In the genomic region with DNA sequence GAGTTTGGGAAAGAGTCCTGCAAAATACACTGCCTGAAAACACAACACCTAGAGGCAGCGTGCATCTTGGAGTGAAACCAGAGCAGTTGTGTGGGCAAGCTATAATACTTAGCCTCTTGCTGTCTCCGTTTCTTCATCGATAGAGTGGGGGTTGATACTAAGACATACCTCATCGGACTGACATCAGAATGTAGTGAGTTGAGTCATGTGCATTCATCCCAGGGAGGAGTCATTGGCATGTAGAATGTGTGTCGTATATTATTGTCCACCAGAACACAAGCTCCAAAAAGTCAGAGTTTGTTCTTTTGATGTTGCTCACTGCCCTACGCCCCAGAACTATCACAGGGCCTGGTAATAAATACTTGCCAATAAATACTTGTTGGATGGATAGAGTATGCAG, we compare ENCODE assay signal across 26 cellular contexts. TPM values are rescaled to one million over a fixed set of nuclear protein-coding genes. Genes with fewer than 3 reads are reported as not detected.
DNase-seq lines count a peak whose midpoint lies in the region; ATAC-seq and TF ChIP-seq lines count a peak whose summit lies in the region.
"Had no signal": no experiment of that assay in that cellular context is flagged by ENCODE, and none has a peak within 500 bp of the region (broad histone marks: within the 10 kb centered on the region; RNA-seq: fewer than 3 reads in every experiment).

No MANE protein-coding gene starts in this region.

- no peaks in the 10 kb centered on the region for H3K4me1 Mint-ChIP-seq in natural killer cell treated with Interleukin-12 subunit alpha and Interleukin-12 subunit beta and Interleukin-15 and Interleukin-18, amount 100 ng/mL, for 72 hours (ENCODE audit: low read depth in 2 of 2)
- H3K4me1 Mint-ChIP-seq: CD8-positive, alpha-beta memory T cell had no signal

- H3K4me3 ChIP-seq in mammary epithelial cell (replicated peaks in 1 of 3; ENCODE audit: insufficient read depth in 1 of 3, low read depth in 2 of 3, low read length in 3 of 3) = no peak overlapping the region
- no peak overlapping the region for H3K4me3 ChIP-seq in breast epithelium
- H3K4me3 ChIP-seq in astrocyte of the spinal cord (ENCODE audit: low read depth, low read length) = no peak overlapping the region
- H3K4me3 ChIP-seq in kidney epithelial cell (ENCODE audit: low read depth, low read length) = no peak overlapping the region
- H3K4me3 ChIP-seq in ascending aorta = no peak overlapping the region
- H3K4me3 ChIP-seq: body of pancreas, HAP-1, lung, right lobe of liver, testis had no signal

- no peaks in the 10 kb centered on the region for H3K79me2 ChIP-seq in mammary epithelial cell (ENCODE audit: insufficient read depth, low read length)

- no peaks in the 10 kb centered on the region for H3K27me3 ChIP-seq in mammary epithelial cell (ENCODE audit: insufficient read depth, low read length)
- H3K27me3 ChIP-seq in breast epithelium = no peaks in the 10 kb centered on the region
- H3K27me3 ChIP-seq in kidney epithelial cell (ENCODE audit: control insufficient read depth, insufficient read depth, low read length) = no peaks in the 10 kb centered on the region
- H3K27me3 ChIP-seq in ascending aorta = no peaks in the 10 kb centered on the region
- H3K27me3 ChIP-seq: body of pancreas, right lobe of liver, testis had no signal

- H3K4me3 Mint-ChIP-seq in natural killer cell treated with Interleukin-12 subunit alpha and Interleukin-12 subunit beta and Interleukin-15 and Interleukin-18, amount 100 ng/mL, for 72 hours = no peak overlapping the region
- H3K4me3 Mint-ChIP-seq: CD8-positive, alpha-beta memory T cell; nephron progenitor cell; T-helper 1 cell treated with Interleukin-12 subunit alpha and Interleukin-12 subunit beta and Interleukin-4 antibody, amounts not matched to agents 30 μg/mL and 1 μg/mL, for 36 hours had no signal

- no peaks in the 10 kb centered on the region for H4K20me1 ChIP-seq in mammary epithelial cell (ENCODE audit: insufficient read depth, low read length)

- dilution Hi-C loops in mammary epithelial cell (cut with HindIII; ENCODE audit: low sequenced_read_pairs) = no loop called here

- H2AFZ ChIP-seq in mammary epithelial cell (ENCODE audit: low read depth, low read length) = no peak overlapping the region

- TF ChIP-seq CTCF in mammary epithelial cell (conservative IDR thresholded peaks at IDR 0.05 in 1 of 2, IDR thresholded peaks at IDR 0.05 in 1 of 2; ENCODE audit: extremely low read depth in 1 of 2, insufficient read depth in 1 of 2, low read depth in 1 of 2, low read length in 2 of 2) (no peak), breast epithelium (IDR thresholded peaks at IDR 0.05) (no peak), astrocyte of the spinal cord (IDR thresholded peaks at IDR 0.05; ENCODE audit: low read depth, low read length) (no peak), kidney epithelial cell (IDR thresholded peaks at IDR 0.05; ENCODE audit: insufficient read depth, low read length, poor library complexity, severe bottlenecking) (no peak), ascending aorta (IDR thresholded peaks at IDR 0.05) (no peak)

- H3K36me3 Mint-ChIP-seq in natural killer cell treated with Interleukin-12 subunit alpha and Interleukin-12 subunit beta and Interleukin-15 and Interleukin-18, amount 100 ng/mL, for 72 hours = no peaks in the 10 kb centered on the region
- H3K36me3 Mint-ChIP-seq: CD8-positive, alpha-beta memory T cell had no signal

- H3K27me3 Mint-ChIP-seq in natural killer cell treated with Interleukin-12 subunit alpha and Interleukin-12 subunit beta and Interleukin-15 and Interleukin-18, amount 100 ng/mL, for 72 hours = peaks cover 0 to 8% of the 10 kb centered on the region in 2 donors

- intact Hi-C loops in mammary epithelial cell (cut with micrococcal nuclease) = no loop called here
- intact Hi-C loops in breast epithelium (cut with DNase I; ENCODE audit: low total_unique reads) = no loop called here
- intact Hi-C loops in ascending aorta (cut with DNase I) = no loop called here

- WGBS in mammary epithelial cell (ENCODE audit: low coverage, missing lambda C conversion rate) = 60% methylated on average over 6 of the region's 6 CpGs

- H3K27ac ChIP-seq in mammary epithelial cell (ENCODE audit: insufficient read depth, low read depth, low read length) = no peak overlapping the region
- no peak overlapping the region for H3K27ac ChIP-seq in breast epithelium
- H3K27ac ChIP-seq in ascending aorta = no peak overlapping the region
- H3K27ac ChIP-seq: 22Rv1, body of pancreas, right lobe of liver, testis had no signal

- no TSS peak for BruUV-seq in mammary epithelial cell (replicated peaks; lab: Mats Ljungman, UMichigan)

- peaks cover 10% of the 10 kb centered on the region for H3K4me1 ChIP-seq in mammary epithelial cell (ENCODE audit: insufficient read depth, low read length)
- H3K4me1 ChIP-seq in breast epithelium = no peaks in the 10 kb centered on the region
- H3K4me1 ChIP-seq in ascending aorta = no peaks in the 10 kb centered on the region
- H3K4me1 ChIP-seq: body of pancreas, HAP-1, right lobe of liver, testis had no signal

- H3K9ac ChIP-seq in mammary epithelial cell (ENCODE audit: insufficient read depth, low read length) = no peak overlapping the region

- no peaks in the 10 kb centered on the region for H3K9me3 ChIP-seq in mammary epithelial cell (replicated peaks; ENCODE audit: insufficient read depth, low read length)
- H3K9me3 ChIP-seq in breast epithelium = no peaks in the 10 kb centered on the region
- no peaks in the 10 kb centered on the region for H3K9me3 ChIP-seq in ascending aorta
- H3K9me3 ChIP-seq: body of pancreas, HAP-1, right lobe of liver, testis had no signal

- no peak overlapping the region for H3K4me2 ChIP-seq in mammary epithelial cell (ENCODE audit: insufficient read depth, low read depth, low read length)

- H3K27ac Mint-ChIP-seq in natural killer cell treated with Interleukin-12 subunit alpha and Interleukin-12 subunit beta and Interleukin-15 and Interleukin-18, amount 100 ng/mL, for 72 hours = no peak overlapping the region
- H3K27ac Mint-ChIP-seq: CD8-positive, alpha-beta memory T cell; nephron progenitor cell; T-helper 1 cell treated with Interleukin-12 subunit alpha and Interleukin-12 subunit beta and Interleukin-4 antibody, amounts not matched to agents 30 μg/mL and 1 μg/mL, for 36 hours had no signal

- H3K36me3 ChIP-seq in mammary epithelial cell (ENCODE audit: insufficient read depth, low read length) (no peaks in the 10 kb centered on the region), breast epithelium (no peaks in the 10 kb centered on the region), kidney epithelial cell (ENCODE audit: control insufficient read depth, insufficient read depth, low read length) (no peaks in the 10 kb centered on the region), ascending aorta (no peaks in the 10 kb centered on the region)
- H3K36me3 ChIP-seq: HAP-1, right lobe of liver had no signal

- no peak for TF ChIP-seq POLR2A in breast epithelium (IDR thresholded peaks at IDR 0.05)

- peaks cover 6% of the 10 kb centered on the region for H3K9me3 Mint-ChIP-seq in natural killer cell treated with Interleukin-12 subunit alpha and Interleukin-12 subunit beta and Interleukin-15 and Interleukin-18, amount 100 ng/mL, for 72 hours
- H3K9me3 Mint-ChIP-seq: T-helper 1 cell treated with Interleukin-12 subunit alpha and Interleukin-12 subunit beta and Interleukin-4 antibody, amounts not matched to agents 30 μg/mL and 1 μg/mL, for 36 hours had no signal

- no peak for ATAC-seq in natural killer cell treated with Interleukin-12 subunit alpha and Interleukin-12 subunit beta and Interleukin-15 and Interleukin-18, amount 100 ng/mL, for 72 hours
- no peak for ATAC-seq in HG03025 (IDR thresholded peaks at IDR 0.05; ENCODE audit: low FRiP score, unreplicated experiment)
- ATAC-seq: activated CD4-positive, CD25-positive, alpha-beta regulatory T cell treated with anti-CD3 and anti-CD28 coated beads, Interleukin-2, amount 50 U/mL, for 24 hours; body of pancreas; esophagus mucosa; right lobe of liver had no signal

- peak; percentile 21 for DNase-seq in mammary epithelial cell
- no peak for DNase-seq in breast epithelium (ENCODE audit: low spot score in 2 of 2)
- DNase-seq in astrocyte of the spinal cord (ENCODE audit: low read depth, low spot score) = peak; percentile 65
- peak; percentile 48 for DNase-seq in kidney epithelial cell (ENCODE audit: low read depth)
- DNase-seq in NCI-H510A treated with DMSO at 0.1 percent for 48 hours (lab: John Stamatoyannopoulos, UW) = no peak
- DNase-seq in natural killer cell treated with Interleukin-12 subunit alpha and Interleukin-12 subunit beta and Interleukin-15 and Interleukin-18, amount 100 ng/mL, for 72 hours (ENCODE audit: low spot score) = no peak
- no peak for DNase-seq in ascending aorta (ENCODE audit: low spot score in 2 of 2)
- DNase-seq: activated gamma-delta T cell; body of pancreas; CD8-positive, alpha-beta memory T cell; dermis blood vessel endothelial cell; NCI-H1092 treated with DMSO at 0.1 percent for 48 hours; nephron progenitor cell; right lobe of liver; RPMI8226; stimulated activated CD4-positive, alpha-beta T cell treated with anti-CD3 and anti-CD28 coated beads, Interleukin-4, amount 100 ng/mL, for 1 hour; stimulated activated CD8-positive, alpha-beta memory T cell treated with anti-CD3 and anti-CD28 coated beads, Interleukin-4, amount 100 ng/mL, for 48 hours; testis had no signal

- CTCF ChIA-PET in mammary epithelial cell (lab: Charles Lee; ENCODE audit: low non-redundant PET) = no interaction called here

- in situ Hi-C loops in mammary epithelial cell (cut with MboI; ENCODE audit: low sequenced_read_pairs in 2 of 2) = loop anchor here in 1 of 2 donors (25.0 kb wide), 1 partner anchor 294 kb away; no protein-coding TSS in a partner anchor
- in situ Hi-C loops in astrocyte of the spinal cord (cut with HindIII; ENCODE audit: low sequenced_read_pairs) = no loop called here

RNA-seq across cellular contexts. Expression of gene SNTN, which starts 4.3 kb away (rescaled TPM):
- total RNA-seq in mammary epithelial cell (not detected), breast epithelium (not detected), kidney epithelial cell (not detected in 2 replicates), ascending aorta (not detected)
- polyA plus RNA-seq in mammary epithelial cell = not detected
- not detected for polyA minus RNA-seq in mammary epithelial cell
- total RNA-seq in natural killer cell treated with Interleukin-12 subunit alpha and Interleukin-12 subunit beta and Interleukin-15 and Interleukin-18, amount 100 ng/mL, for 72 hours = not detected
- total RNA-seq: CD8-positive, alpha-beta memory T cell; dermis blood vessel endothelial cell; esophagus mucosa; G401; right lobe of liver; testis had no signal
- polyA plus RNA-seq: CD8-positive, alpha-beta memory T cell had no signal

Comparison
In these comparisons a context has a peak if more than half of its experiments do, and no peak if none do; other contexts are left out.
1. DNase-seq: peak in mammary epithelial cell (single experiment), astrocyte of the spinal cord (single experiment) and kidney epithelial cell (single experiment); none in breast epithelium (0 of 2), NCI-H510A treated with DMSO at 0.1 percent for 48 hours (single experiment), natural killer cell treated with Interleukin-12 subunit alpha and Interleukin-12 subunit beta and Interleukin-15 and Interleukin-18, amount 100 ng/mL, for 72 hours (single experiment) and ascending aorta (0 of 2).